ENCODE assay signal across 8 cellular contexts in genomic region chrX:39149761-39150160, GRCh38.
DNase-seq lines count a peak whose midpoint lies in the region; ATAC-seq and TF ChIP-seq lines count a peak whose summit lies in the region.

No MANE protein-coding gene starts in this region.

- CTCF ChIA-PET in HCT116 (lab: Charles Lee), result interaction anchor here (0.6 to 1.2 kb wide), 5 partner anchors 8 to 395 kb away, joined by 3 to 8 read pairs (median 4); no protein-coding TSS in a partner anchor

- intact Hi-C loops in HCT116 (cut with micrococcal nuclease), result loop anchor here (1.0 to 5.0 kb wide), 3 partner anchors 382 to 487 kb away; no protein-coding TSS in a partner anchor
- intact Hi-C loops in psoas muscle (cut with DNase I), result loop anchor here (5.0 to 10.0 kb wide), 2 partner anchors 382 to 395 kb away; no protein-coding TSS in a partner anchor

- no peaks in the 10 kb centered on the region for H3K4me1 ChIP-seq in HCT116 (ENCODE audit: control insufficient read depth in 1 of 2, insufficient read depth in 2 of 2, low read length in 2 of 2)
- peaks cover 30% of the 10 kb centered on the region for H3K4me1 ChIP-seq in OCI-LY3 (ENCODE audit: low read length)
- peaks cover 40% of the 10 kb centered on the region for H3K4me1 ChIP-seq in cardiac muscle cell (ENCODE audit: low read depth)
- H3K4me1 ChIP-seq in psoas muscle, result no peaks in the 10 kb centered on the region

- 21 to 48% (median 36%) methylated on average over 8 of the region's 8 CpGs for WGBS in psoas muscle, 3 donors

- no peaks in the 10 kb centered on the region for H3K79me2 ChIP-seq in HCT116 (ENCODE audit: insufficient read depth, low read length)
- no peaks in the 10 kb centered on the region for H3K79me2 ChIP-seq in OCI-LY3 (ENCODE audit: low read length)

- H4K20me1 ChIP-seq in HCT116 (ENCODE audit: insufficient read depth) (no peaks in the 10 kb centered on the region), OCI-LY3 (ENCODE audit: insufficient read depth, low read length) (no peaks in the 10 kb centered on the region)

- H3K36me3 ChIP-seq in HCT116 (ENCODE audit: control insufficient read depth in 1 of 2, insufficient read depth in 2 of 2, low read length in 2 of 2) (no peaks in the 10 kb centered on the region), OCI-LY3 (replicated peaks; ENCODE audit: low read depth, low read length) (no peaks in the 10 kb centered on the region), cardiac muscle cell (no peaks in the 10 kb centered on the region), psoas muscle (ENCODE audit: insufficient read depth in 1 of 2, low read depth in 1 of 2) (no peaks in the 10 kb centered on the region)

- TF ChIP-seq CTCF in HCT116 (IDR thresholded peaks at IDR 0.05 in 2 of 3, conservative IDR thresholded peaks at IDR 0.05 in 1 of 3; ENCODE audit: borderline replicate concordance in 1 of 3, insufficient read depth in 1 of 3, low read depth in 2 of 3, low read length in 2 of 3), result peak; percentile 26 to 71 (median 67); a peak in 5 of 6 replicates
- TF ChIP-seq CTCF in OCI-LY3 (IDR thresholded peaks at IDR 0.05; ENCODE audit: low read depth, low read length), result peak; percentile 68
- peak; percentile 74 for TF ChIP-seq CTCF in cardiac muscle cell (IDR thresholded peaks at IDR 0.05; ENCODE audit: low read depth, low read length)
- TF ChIP-seq CTCF in psoas muscle (IDR thresholded peaks at IDR 0.05), result peak; percentile 74

- H3K4me2 ChIP-seq in HCT116 (ENCODE audit: low read length), result no peak overlapping the region
- H3K4me2 ChIP-seq in OCI-LY3 (ENCODE audit: low read length), result no peak overlapping the region

- no TSS peak for BruUV-seq in HCT116 (replicated peaks; lab: Mats Ljungman, UMichigan)

- H3K27ac ChIP-seq in HCT116 (ENCODE audit: low read depth, low read length) (no peak overlapping the region), OCI-LY3 (ENCODE audit: low read length) (no peak overlapping the region), cardiac muscle cell (no peak overlapping the region), psoas muscle (no peak overlapping the region)

- peak; percentile 54 for TF ChIP-seq RAD21 in HCT116 (IDR thresholded peaks at IDR 0.05; ENCODE audit: low read depth)

- RAD21 ChIA-PET in HCT116 (lab: Charles Lee; ENCODE audit: low non-redundant PET in 1 of 2, low total read pairs in 2 of 2, uncharacterized antibody in 2 of 2, unreplicated experiment in 2 of 2), result no interaction called here

- POLR2A ChIA-PET in HCT116 (lab: Charles Lee), result no interaction called here

- no peaks in the 10 kb centered on the region for H3K9me2 ChIP-seq in HCT116 (ENCODE audit: insufficient read depth)

- ATAC-seq in HCT116 (peak; percentile 57; the same call in 1 of the 2 replicates), psoas muscle (peak; percentile 70 to 88 (median 74)), HG03139 (IDR thresholded peaks at IDR 0.05; ENCODE audit: unreplicated experiment) (no peak), GM21737 (IDR thresholded peaks at IDR 0.05; ENCODE audit: unreplicated experiment) (no peak)

- no peak overlapping the region for H2AFZ ChIP-seq in HCT116 (ENCODE audit: low read depth, low read length, poor library complexity, severe bottlenecking)
- no peak overlapping the region for H2AFZ ChIP-seq in OCI-LY3 (ENCODE audit: low read depth, low read length)

- DNase-seq in Ammon's horn (ENCODE audit: low spot score) (peak; percentile 80), HCT116 (ENCODE audit: low read depth, low spot score) (no peak), cardiac muscle cell (ENCODE audit: low read depth in 1 of 2, low spot score in 1 of 2) (peak; percentile 72 to 85), psoas muscle (peak; percentile 75 to 86)
- DNase-seq in activated effector memory CD4-positive, alpha-beta T cell treated with anti-CD3 and anti-CD28 coated beads, Interleukin-2, amount 50 U/mL, for 16 hours, result peak; percentile 85

- no peaks in the 10 kb centered on the region for H3K9me3 ChIP-seq in HCT116 (ENCODE audit: control insufficient read depth in 1 of 2, insufficient read depth in 1 of 2, low read depth in 1 of 2, low read length in 2 of 2)
- H3K9me3 ChIP-seq in OCI-LY3 (ENCODE audit: insufficient read depth, low read length), result no peaks in the 10 kb centered on the region
- no peaks in the 10 kb centered on the region for H3K9me3 ChIP-seq in cardiac muscle cell (ENCODE audit: low read depth)
- H3K9me3 ChIP-seq in psoas muscle, result no peaks in the 10 kb centered on the region

- H3K9ac ChIP-seq in HCT116 (ENCODE audit: low read length) (no peak overlapping the region), OCI-LY3 (ENCODE audit: low read length) (no peak overlapping the region)

- no peaks in the 10 kb centered on the region for H3K27me3 ChIP-seq in HCT116 (ENCODE audit: insufficient read depth, low read length)
- 0 out of 2 replicates have a peak, but pooled peaks cover 4% of the 10 kb centered on the region for H3K27me3 ChIP-seq in OCI-LY3 (ENCODE audit: low read depth, low read length)
- no peaks in the 10 kb centered on the region for H3K27me3 ChIP-seq in cardiac muscle cell
- H3K27me3 ChIP-seq in psoas muscle (ENCODE audit: insufficient read depth in 3 of 3, low read length in 2 of 3), result peaks cover 0 to 17% (median 0%) of the 10 kb centered on the region in 3 donors

- TF ChIP-seq POLR2A in HCT116 (IDR thresholded peaks at IDR 0.05; ENCODE audit: borderline replicate concordance, extremely low read depth, insufficient read depth, insufficient read length), result no peak

- H3K4me3 ChIP-seq in HCT116 (replicated peaks in 1 of 2; ENCODE audit: low read depth in 1 of 2, low read length in 2 of 2) (no peak overlapping the region), OCI-LY3 (ENCODE audit: low read length) (no peak overlapping the region), cardiac muscle cell (no peak overlapping the region), psoas muscle (no peak overlapping the region)

TF ChIP-seq in HCT116, 20 proteins besides CTCF, POLR2A, EP300 and RAD21:
- TF ChIP-seq SRF (IDR thresholded peaks at IDR 0.05; ENCODE audit: low read depth), result no peak

Comparison
In these comparisons a context has a peak if more than half of its experiments do, and no peak if none do; other contexts are left out.
1. ATAC-seq: peak in HCT116 (single experiment) and psoas muscle (4 of 4); none in HG03139 (single experiment) and GM21737 (single experiment).
2. Peak in every context shown above with its lines, with median percentiles within 50 percentile points of each other: CTCF ChIP-seq.